7 cellular contexts compared by ENCODE assay signal in the genomic region with DNA sequence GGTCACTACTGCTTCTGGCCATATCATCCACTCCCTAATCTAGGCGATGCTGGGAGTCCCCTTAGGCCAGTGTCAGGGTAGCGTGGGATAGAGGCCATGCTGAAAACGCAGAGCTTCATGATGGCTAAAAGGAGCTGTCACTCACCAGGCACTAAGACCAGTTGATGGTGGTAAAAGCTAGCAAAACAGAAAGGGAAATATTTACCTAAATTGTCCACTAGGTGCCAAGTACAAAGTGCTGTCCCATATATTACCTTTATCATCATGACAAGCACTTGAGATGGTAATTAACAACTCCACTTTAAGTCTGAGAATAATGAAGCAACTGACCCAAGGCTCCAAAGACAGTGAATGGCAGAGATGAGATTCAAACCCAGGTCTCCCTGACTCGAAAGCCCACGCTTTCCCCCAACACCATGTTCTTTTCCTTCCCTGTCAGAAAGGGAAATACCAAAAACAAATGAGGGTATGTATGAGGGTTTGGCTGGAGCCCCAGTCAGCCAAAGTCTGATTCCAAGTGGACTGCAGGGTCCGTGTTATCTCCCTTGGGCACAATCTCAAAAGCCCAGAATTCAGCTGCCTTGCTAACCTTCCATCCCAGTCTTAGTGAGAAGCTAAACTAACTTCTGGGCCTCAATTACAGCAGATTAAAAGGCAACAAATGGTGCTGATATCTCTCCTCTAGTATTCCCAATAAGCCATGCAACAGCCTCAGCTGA.
DNase-seq lines count a peak whose midpoint lies in the region; ATAC-seq, FAIRE-seq and TF ChIP-seq lines count a peak whose summit lies in the region.

No MANE protein-coding gene starts in this region.

- H3K27me3 ChIP-seq in Panc1 (ENCODE audit: control insufficient read depth, insufficient read depth, low read length) (no peaks in the 10 kb centered on the region), gastrocnemius medialis (no peaks in the 10 kb centered on the region)

- H3K9me3 ChIP-seq in Panc1 (ENCODE audit: control insufficient read depth, insufficient read depth, low read depth, low read length) (no peaks in the 10 kb centered on the region), gastrocnemius medialis (no peaks in the 10 kb centered on the region)

- POLR2A ChIA-PET in Panc1 (lab: Charles Lee), result no interaction called here

- H3K27ac ChIP-seq in Panc1 (ENCODE audit: low read length), result no peak overlapping the region
- peak overlapping the region; percentile 77 to 95 (median 86) for H3K27ac ChIP-seq in gastrocnemius medialis

- H3K4me1 ChIP-seq in Panc1 (ENCODE audit: control insufficient read depth, insufficient read depth, low read length) (peaks cover 19% of the 10 kb centered on the region), gastrocnemius medialis (peaks cover 75 to 76% of the 10 kb centered on the region in 2 donors)

- no TSS peak for BruUV-seq in Panc1 (replicated peaks; lab: Mats Ljungman, UMichigan)

- intact Hi-C loops in Panc1 (cut with micrococcal nuclease; ENCODE audit: unreplicated experiment) (no loop called here), gastrocnemius medialis (cut with DNase I; ENCODE audit: low total_unique reads) (no loop called here)

- TF ChIP-seq CTCF in Panc1 (IDR thresholded peaks at IDR 0.05) (peak; percentile 30), fibroblast of villous mesenchyme (IDR thresholded peaks at IDR 0.05; ENCODE audit: insufficient read depth, low read depth, low read length) (peak; percentile 7), gastrocnemius medialis (IDR thresholded peaks at IDR 0.05 in 4 of 5, conservative IDR thresholded peaks at IDR 0.05 in 1 of 5) (no peak)

- DNase-seq in GM12891 (ENCODE audit: insufficient read length, low spot score), result no peak
- DNase-seq in Panc1 (ENCODE audit: low read depth, low spot score), result no peak
- no peak for DNase-seq in fibroblast of villous mesenchyme (ENCODE audit: low read depth)
- DNase-seq in gastrocnemius medialis, result no peak
- DNase-seq in anterior cingulate cortex (lab: John Stamatoyannopoulos, UW), result no peak
- DNase-seq in NCI-H526 treated with DMSO at 0.1 percent for 48 hours (lab: John Stamatoyannopoulos, UW), result no peak

- no peak for ATAC-seq in Panc1
- ATAC-seq in gastrocnemius medialis, result no peak
- no peak for ATAC-seq in HG02870 (IDR thresholded peaks at IDR 0.05; ENCODE audit: unreplicated experiment)

- peaks cover 17% of the 10 kb centered on the region; the same call in 1 of the 2 replicates for H3K36me3 ChIP-seq in Panc1 (ENCODE audit: control insufficient read depth, insufficient read depth, low read length)
- H3K36me3 ChIP-seq in gastrocnemius medialis, result peaks cover 0 to 21% of the 10 kb centered on the region in 2 donors

- CTCF ChIA-PET in Panc1 (lab: Charles Lee), result interaction anchor here (0.6 to 1.3 kb wide), 3 partner anchors 37 to 224 kb away, joined by 3 to 6 read pairs (median 4); no protein-coding TSS in a partner anchor

- peak; percentile 54 for FAIRE-seq in GM12891 (lab: Jason Lieb, UNC)

- H3K4me3 ChIP-seq in Panc1 (ENCODE audit: low read depth in 2 of 2, low read length in 2 of 2) (no peak overlapping the region), fibroblast of villous mesenchyme (ENCODE audit: low read depth, low read length) (no peak overlapping the region), gastrocnemius medialis (no peak overlapping the region)

- no peak for TF ChIP-seq POLR2A in GM12891 (IDR thresholded peaks at IDR 0.05; ENCODE audit: low read depth, low read length)
- no peak for TF ChIP-seq POLR2A in gastrocnemius medialis (IDR thresholded peaks at IDR 0.05)

- in situ Hi-C loops in Panc1 (cut with HindIII; ENCODE audit: low pct_unique_long_range_greater_than_20kb, low sequenced_read_pairs) (no loop called here), gastrocnemius medialis (cut with MboI; ENCODE audit: low sequenced_read_pairs in 4 of 4) (no loop called here)

TF ChIP-seq in GM12891, 5 proteins besides CTCF, POLR2A, EP300 and RAD21:
- TF ChIP-seq PAX5 (IDR thresholded peaks at IDR 0.05; ENCODE audit: insufficient read depth, low read length, severe bottlenecking), result no peak
- TF ChIP-seq SPI1 (IDR thresholded peaks at IDR 0.05; ENCODE audit: low read depth, low read length), result no peak
- TF ChIP-seq POLR2AphosphoS5 (IDR thresholded peaks at IDR 0.05; ENCODE audit: low read depth, low read length), result no peak
- no peak for TF ChIP-seq POU2F2 (IDR thresholded peaks at IDR 0.05; ENCODE audit: low read depth, low read length)
- TF ChIP-seq TAF1 (IDR thresholded peaks at IDR 0.05; ENCODE audit: low read depth, low read length), result no peak
TF ChIP-seq in GM12891: peak in this region for 0.

Comparison
In these comparisons a context has a peak if more than half of its experiments do, and no peak if none do; other contexts are left out.
1. CTCF ChIP-seq: peak in Panc1 (single experiment) and fibroblast of villous mesenchyme (single experiment); none in gastrocnemius medialis (0 of 5).